ENCODE assay signal across 8 cellular contexts in the genomic region with DNA sequence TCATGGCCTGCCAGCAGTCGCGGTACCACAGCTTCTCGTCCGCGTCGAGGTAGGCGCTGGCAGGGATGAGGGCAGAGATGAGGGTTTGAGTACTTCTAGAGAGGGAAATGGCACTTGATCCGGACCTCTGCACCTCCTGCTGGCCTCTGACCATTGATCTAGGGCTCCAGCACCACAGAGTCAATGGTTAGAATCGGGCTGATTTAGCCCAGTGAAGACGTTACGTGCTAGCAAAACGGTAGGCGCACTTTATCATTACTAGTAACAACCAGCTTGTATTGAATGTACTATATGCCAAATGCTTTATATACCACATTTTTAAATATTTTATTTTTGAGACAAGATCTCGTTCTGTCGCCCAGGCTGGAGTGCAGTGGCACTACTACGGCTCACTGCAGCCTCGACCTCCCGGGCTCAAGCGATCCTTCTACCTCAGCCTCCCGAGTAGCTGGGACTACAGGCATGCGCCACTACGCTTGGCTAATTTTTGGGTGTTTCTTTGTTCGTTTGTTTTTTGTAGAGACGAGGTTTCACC. TPM values are rescaled to one million over a fixed set of nuclear protein-coding genes. Genes with fewer than 3 reads are reported as not detected.
DNase-seq lines count a peak whose midpoint lies in the region; ATAC-seq, FAIRE-seq and TF ChIP-seq lines count a peak whose summit lies in the region.

No MANE protein-coding gene starts in this region.

- DNase-seq in stimulated activated naive CD8-positive, alpha-beta T cell treated with anti-CD3 and anti-CD28 coated beads, Interleukin-15, Interleukin-2, amounts not matched to agents 100 U/mL and 50 U/mL, for 24 hours: no peak
- DNase-seq in astrocyte (ENCODE audit: low read depth) (no peak), memory B cell (ENCODE audit: low spot score in 2 of 2) (no peak), vagina (ENCODE audit: extremely low spot score in 2 of 2) (no peak), LoVo (ENCODE audit: low spot score) (no peak), NCI-H1105 treated with DMSO at 0.1 percent for 48 hours (lab: John Stamatoyannopoulos, UW) (no peak), NCI-H2029 (lab: John Stamatoyannopoulos, UW) (no peak)

- H3K36me3 Mint-ChIP-seq in stimulated activated naive CD8-positive, alpha-beta T cell treated with anti-CD3 and anti-CD28 coated beads, Interleukin-15, Interleukin-2, amounts not matched to agents 100 ng/mL and 50 ng/mL, for 24 hours (ENCODE audit: low read depth): peaks cover 26% of the 10 kb centered on the region
- H3K36me3 Mint-ChIP-seq in astrocyte (ENCODE audit: low read depth, unreplicated experiment) (peaks cover 14% of the 10 kb centered on the region), memory B cell (peaks cover 4% of the 10 kb centered on the region)

- H3K4me3 Mint-ChIP-seq in stimulated activated naive CD8-positive, alpha-beta T cell treated with anti-CD3 and anti-CD28 coated beads, Interleukin-15, Interleukin-2, amounts not matched to agents 100 ng/mL and 50 ng/mL, for 24 hours: peak overlapping the region; percentile 95
- H3K4me3 Mint-ChIP-seq in astrocyte (ENCODE audit: unreplicated experiment) (peak overlapping the region; percentile 95), memory B cell (peak overlapping the region; percentile 88)

- peak overlapping the region; percentile 70 for H3K27ac ChIP-seq in astrocyte (ENCODE audit: low read depth, low read length)
- H3K27ac ChIP-seq in vagina: peak overlapping the region; percentile 89

- peaks cover 36% of the 10 kb centered on the region for H3K4me1 Mint-ChIP-seq in stimulated activated naive CD8-positive, alpha-beta T cell treated with anti-CD3 and anti-CD28 coated beads, Interleukin-15, Interleukin-2, amounts not matched to agents 100 ng/mL and 50 ng/mL, for 24 hours (ENCODE audit: low read depth)
- H3K4me1 Mint-ChIP-seq in astrocyte (ENCODE audit: low read depth, unreplicated experiment): peaks cover 12% of the 10 kb centered on the region
- H3K4me1 Mint-ChIP-seq in memory B cell: peaks cover 20% of the 10 kb centered on the region

- peak overlapping the region; percentile 97 for H3K4me3 ChIP-seq in astrocyte (ENCODE audit: insufficient read depth, low read depth, low read length)
- peak overlapping the region; percentile 99 to 100 for H3K4me3 ChIP-seq in vagina

- H2AFZ ChIP-seq in astrocyte (ENCODE audit: low read depth, low read length): peak overlapping the region; percentile 98

- H3K9me3 ChIP-seq in astrocyte (ENCODE audit: insufficient read depth, low read depth, low read length): no peaks in the 10 kb centered on the region
- no peaks in the 10 kb centered on the region for H3K9me3 ChIP-seq in vagina

- peak overlapping the region; percentile 93 for H3K9ac ChIP-seq in astrocyte (ENCODE audit: low read length)

- no peak for FAIRE-seq in astrocyte (lab: Jason Lieb, UNC)

- TF ChIP-seq CTCF in astrocyte (IDR thresholded peaks at IDR 0.05; ENCODE audit: insufficient read depth, low read depth, low read length): no peak
- no peak for TF ChIP-seq CTCF in vagina (IDR thresholded peaks at IDR 0.05)

- H3K36me3 ChIP-seq in astrocyte (ENCODE audit: insufficient read depth, low read length) (peaks cover 7% of the 10 kb centered on the region), vagina (peaks cover 0 to 7% of the 10 kb centered on the region in 2 donors)

- H3K79me2 ChIP-seq in astrocyte (ENCODE audit: insufficient read depth, low read length): peaks cover 37% of the 10 kb centered on the region

- H3K4me1 ChIP-seq in astrocyte (ENCODE audit: insufficient read depth, low read length) (peaks cover 8% of the 10 kb centered on the region), vagina (peaks cover 39% of the 10 kb centered on the region)

- no peaks in the 10 kb centered on the region for H3K27me3 Mint-ChIP-seq in stimulated activated naive CD8-positive, alpha-beta T cell treated with anti-CD3 and anti-CD28 coated beads, Interleukin-15, Interleukin-2, amounts not matched to agents 100 ng/mL and 50 ng/mL, for 24 hours
- H3K27me3 Mint-ChIP-seq in astrocyte (ENCODE audit: low read depth, unreplicated experiment) (no peaks in the 10 kb centered on the region), memory B cell (no peaks in the 10 kb centered on the region)

- no peak for TF ChIP-seq POLR2A in vagina (IDR thresholded peaks at IDR 0.05)

- no peak for ATAC-seq in stimulated activated naive CD8-positive, alpha-beta T cell treated with anti-CD3 and anti-CD28 coated beads, Interleukin-15, Interleukin-2, amounts not matched to agents 100 U/mL and 50 U/mL, for 24 hours
- ATAC-seq in memory B cell (ENCODE audit: low read depth): no peak

- H3K9me3 Mint-ChIP-seq in stimulated activated naive CD8-positive, alpha-beta T cell treated with anti-CD3 and anti-CD28 coated beads, Interleukin-15, Interleukin-2, amounts not matched to agents 100 ng/mL and 50 ng/mL, for 24 hours: no peaks in the 10 kb centered on the region
- no peaks in the 10 kb centered on the region for H3K9me3 Mint-ChIP-seq in astrocyte (ENCODE audit: unreplicated experiment)
- H3K9me3 Mint-ChIP-seq in memory B cell: no peaks in the 10 kb centered on the region

- peak overlapping the region; percentile 96 for H3K27ac Mint-ChIP-seq in stimulated activated naive CD8-positive, alpha-beta T cell treated with anti-CD3 and anti-CD28 coated beads, Interleukin-15, Interleukin-2, amounts not matched to agents 100 ng/mL and 50 ng/mL, for 24 hours
- H3K27ac Mint-ChIP-seq in astrocyte (ENCODE audit: unreplicated experiment) (peak overlapping the region; percentile 44), memory B cell (peak overlapping the region; percentile 86)

- no peaks in the 10 kb centered on the region for H3K27me3 ChIP-seq in astrocyte (ENCODE audit: insufficient read depth, low read length)
- no peaks in the 10 kb centered on the region for H3K27me3 ChIP-seq in vagina

- H4K20me1 ChIP-seq in astrocyte (ENCODE audit: insufficient read depth, low read length): peaks cover 22% of the 10 kb centered on the region

- intact Hi-C loops in vagina (cut with DNase I): no loop called here

- H3K4me2 ChIP-seq in astrocyte (ENCODE audit: low read length): peak overlapping the region; percentile 97

RNA-seq across cellular contexts. Expression of a gene that starts 0.5 kb away (rescaled TPM):
- total RNA-seq in astrocyte (1.3 and 1.5 TPM in 2 replicates), vagina (not detected)

RNA-seq across cellular contexts. Expression of a gene that starts 0.9 kb away (rescaled TPM):
- 14.2 and 15.7 TPM in 2 replicates for total RNA-seq in astrocyte
- total RNA-seq in vagina: 17.9 TPM

RNA-seq across cellular contexts. Expression of a gene that starts 34.9 kb away (rescaled TPM):
- total RNA-seq in astrocyte (16.5 and 18.1 TPM in 2 replicates), vagina (50.6 TPM)

RNA-seq across cellular contexts. Expression of a gene that starts 39.5 kb away (rescaled TPM):
- total RNA-seq in astrocyte: 214 and 224 TPM in 2 replicates
- total RNA-seq in vagina: 131 TPM

RNA-seq across cellular contexts. Expression of a gene that starts 40.3 kb away (rescaled TPM):
- total RNA-seq in astrocyte (67.3 and 79.3 TPM in 2 replicates), vagina (57.7 TPM)

Comparison
In these comparisons a context has a peak if more than half of its experiments do, and no peak if none do; other contexts are left out.
1. H3K27ac Mint-ChIP-seq: peak in every context shown above with its lines; median percentile 96 in stimulated activated naive CD8-positive, alpha-beta T cell treated with anti-CD3 and anti-CD28 coated beads, Interleukin-15, Interleukin-2, amounts not matched to agents 100 ng/mL and 50 ng/mL, for 24 hours; 86 in memory B cell; 44 in astrocyte.